In genomic region chr10:12428447-12429135, GRCh38 we compare ENCODE assay signal across 18 cellular contexts.
"Had no signal": no experiment of that assay in that cellular context is flagged by ENCODE, and none has a peak within 500 bp of the region (broad histone marks: within the 10 kb centered on the region; RNA-seq: fewer than 3 reads in every experiment).

No MANE protein-coding gene starts in this region.

- ATAC-seq: activated CD8-positive, alpha-beta T cell treated with anti-CD3 and anti-CD28 coated beads, Interleukin-2, amount 10 ng/mL, durations not matched to agents 7 days and 5 days; gastroesophageal sphincter; right lobe of liver; stimulated activated effector memory CD8-positive, alpha-beta T cell treated with anti-CD3 and anti-CD28 coated beads, Interleukin-12 subunit alpha, Interleukin-12 subunit beta, amount 100 ng/mL, for 72 hours had no signal

- H3K9me3 ChIP-seq: gastroesophageal sphincter, left ventricle myocardium inferior, prostate gland, right lobe of liver, tibial artery had no signal

- H3K27ac Mint-ChIP-seq: activated CD8-positive, alpha-beta T cell treated with anti-CD3 and anti-CD28 coated beads, Interleukin-2, amount 10 ng/mL, durations not matched to agents 7 days and 5 days; nephron; stimulated activated effector memory CD8-positive, alpha-beta T cell treated with anti-CD3 and anti-CD28 coated beads, Interleukin-12 subunit alpha, Interleukin-12 subunit beta, amount 100 ng/mL, for 72 hours had no signal

- H3K36me3 ChIP-seq: gastroesophageal sphincter, left ventricle myocardium inferior, prostate gland, right lobe of liver, tibial artery had no signal

- H3K27ac ChIP-seq: coronary artery, gastroesophageal sphincter, left ventricle myocardium inferior, prostate gland, right lobe of liver, tibial artery, VCaP had no signal

- H3K4me3 ChIP-seq: coronary artery, gastroesophageal sphincter, left ventricle myocardium inferior, prostate gland, right lobe of liver, tibial artery had no signal

- H3K27me3 ChIP-seq: gastroesophageal sphincter, right lobe of liver, tibial artery had no signal

- FAIRE-seq: kidney had no signal

- H3K36me3 Mint-ChIP-seq: stimulated activated effector memory CD8-positive, alpha-beta T cell treated with anti-CD3 and anti-CD28 coated beads, Interleukin-12 subunit alpha, Interleukin-12 subunit beta, amount 100 ng/mL, for 72 hours had no signal

- DNase-seq: activated CD4-positive, alpha-beta T cell treated with anti-CD3 and anti-CD28 coated beads for 4 hours; activated CD8-positive, alpha-beta memory T cell treated with anti-CD3 and anti-CD28 coated beads, Interleukin-2, amount 50 U/mL, for 48 hours; activated CD8-positive, alpha-beta T cell treated with anti-CD3 and anti-CD28 coated beads, Interleukin-2, amount 10 ng/mL, durations not matched to agents 7 days and 5 days; activated naive CD4-positive, alpha-beta T cell treated with Interleukin-2 at 50 U/mL for 16 hours; caudate nucleus; effector CD4-positive, alpha-beta T cell; kidney; left ventricle myocardium inferior; mesenchymal stem cell; right lobe of liver; T1000; tibial artery had no signal

- H3K4me1 ChIP-seq: prostate gland, right lobe of liver had no signal

- H3K9me3 Mint-ChIP-seq: nephron; stimulated activated effector memory CD8-positive, alpha-beta T cell treated with anti-CD3 and anti-CD28 coated beads, Interleukin-12 subunit alpha, Interleukin-12 subunit beta, amount 100 ng/mL, for 72 hours had no signal

- H3K4me3 Mint-ChIP-seq: activated CD8-positive, alpha-beta T cell treated with anti-CD3 and anti-CD28 coated beads, Interleukin-2, amount 10 ng/mL, durations not matched to agents 7 days and 5 days; nephron; stimulated activated effector memory CD8-positive, alpha-beta T cell treated with anti-CD3 and anti-CD28 coated beads, Interleukin-12 subunit alpha, Interleukin-12 subunit beta, amount 100 ng/mL, for 72 hours had no signal
